Comparison of ENCODE assay signal across 13 cellular contexts in genomic region chr16:74437-75318, GRCh38. TPM values are rescaled to one million over a fixed set of nuclear protein-coding genes. Genes with fewer than 3 reads are reported as not detected.
DNase-seq lines count a peak whose midpoint lies in the region; ATAC-seq, FAIRE-seq and TF ChIP-seq lines count a peak whose summit lies in the region.
"Had no signal": no experiment of that assay in that cellular context is flagged by ENCODE, and none has a peak within 500 bp of the region (broad histone marks: within the 10 kb centered on the region; RNA-seq: fewer than 3 reads in every experiment).

No MANE protein-coding gene starts in this region.

- H3K36me3 ChIP-seq in upper lobe of left lung: peaks cover 0 to 5% (median 2%) of the 10 kb centered on the region in 4 donors

- ATAC-seq in activated naive CD8-positive, alpha-beta T cell treated with anti-CD3 and anti-CD28 coated beads, Interleukin-2, amount 50 U/mL, for 24 hours: no peak
- ATAC-seq in upper lobe of left lung (ENCODE audit: low FRiP score in 2 of 2): no peak
- no peak for ATAC-seq in GM21723 (IDR thresholded peaks at IDR 0.05; ENCODE audit: unreplicated experiment)

- H3K27ac Mint-ChIP-seq in activated naive CD8-positive, alpha-beta T cell treated with anti-CD3 and anti-CD28 coated beads, Interleukin-2, amount 50 U/mL, for 24 hours: peak overlapping the region; percentile 17
- H3K27ac Mint-ChIP-seq in activated naive CD8-positive, alpha-beta T cell treated with anti-CD3 and anti-CD28 coated beads for 36 hours: no peak overlapping the region
- H3K27ac Mint-ChIP-seq in chondrocyte (ENCODE audit: unreplicated experiment) (peak overlapping the region; percentile 27), nephron progenitor cell (peak overlapping the region; percentile 19), immature natural killer cell (peak overlapping the region in 1 of 6 donors; percentile 78)
- H3K27ac Mint-ChIP-seq: activated CD4-positive, alpha-beta T cell treated with anti-CD3 and anti-CD28 coated beads, Interleukin-2, amount 10 ng/mL, durations not matched to agents 24 days and 14 days had no signal

- DNase-seq in activated naive CD8-positive, alpha-beta T cell treated with anti-CD3 and anti-CD28 coated beads, Interleukin-2, amount 50 U/mL, for 24 hours: no peak
- DNase-seq in activated naive CD8-positive, alpha-beta T cell treated with anti-CD3 and anti-CD28 coated beads for 36 hours: no peak
- no peak for DNase-seq in chondrocyte (ENCODE audit: low spot score)
- no peak for DNase-seq in nephron progenitor cell
- no peak for DNase-seq in upper lobe of left lung
- DNase-seq in frontal cortex (ENCODE audit: low spot score in 2 of 2): no peak
- DNase-seq in immature natural killer cell: no peak
- DNase-seq: activated CD4-positive, alpha-beta T cell treated with anti-CD3 and anti-CD28 coated beads, Interleukin-2, amount 10 ng/mL, durations not matched to agents 24 days and 14 days; activated effector memory CD4-positive, alpha-beta T cell treated with anti-CD3 and anti-CD28 coated beads, Interleukin-2, amount 50 U/mL, for 16 hours; NCI-H1092; NCI-H82 had no signal

- 85 to 89% methylated on average over 17 to 22 of the region's 22 CpGs for WGBS in upper lobe of left lung, 2 donors

- no peaks in the 10 kb centered on the region for H3K27me3 ChIP-seq in upper lobe of left lung

- H3K4me1 Mint-ChIP-seq in activated naive CD8-positive, alpha-beta T cell treated with anti-CD3 and anti-CD28 coated beads, Interleukin-2, amount 50 U/mL, for 24 hours: peaks cover 33% of the 10 kb centered on the region
- H3K4me1 Mint-ChIP-seq in activated naive CD8-positive, alpha-beta T cell treated with anti-CD3 and anti-CD28 coated beads for 36 hours: peaks cover 25% of the 10 kb centered on the region
- H3K4me1 Mint-ChIP-seq in chondrocyte (ENCODE audit: low read depth) (peaks cover 72% of the 10 kb centered on the region), nephron progenitor cell (peaks cover 73% of the 10 kb centered on the region), immature natural killer cell (peaks cover 35 to 36% of the 10 kb centered on the region in 2 donors)

- H3K27ac ChIP-seq in upper lobe of left lung: peak overlapping the region; percentile 89 to 98 (median 96)

- TF ChIP-seq POLR2A in upper lobe of left lung (IDR thresholded peaks at IDR 0.05): no peak

- no peaks in the 10 kb centered on the region for H3K9me3 ChIP-seq in upper lobe of left lung

- peaks cover 68 to 89% (median 74%) of the 10 kb centered on the region in 4 donors for H3K4me1 ChIP-seq in upper lobe of left lung

- H3K9me3 Mint-ChIP-seq in activated naive CD8-positive, alpha-beta T cell treated with anti-CD3 and anti-CD28 coated beads, Interleukin-2, amount 50 U/mL, for 24 hours: no peaks in the 10 kb centered on the region
- no peaks in the 10 kb centered on the region for H3K9me3 Mint-ChIP-seq in activated naive CD8-positive, alpha-beta T cell treated with anti-CD3 and anti-CD28 coated beads for 36 hours
- H3K9me3 Mint-ChIP-seq in chondrocyte (ENCODE audit: low read depth) (no peaks in the 10 kb centered on the region), nephron progenitor cell (no peaks in the 10 kb centered on the region), immature natural killer cell (no peaks in the 10 kb centered on the region)
- H3K9me3 Mint-ChIP-seq: activated CD4-positive, alpha-beta T cell treated with anti-CD3 and anti-CD28 coated beads, Interleukin-2, amount 10 ng/mL, durations not matched to agents 24 days and 14 days had no signal

- no peak overlapping the region for H3K4me3 ChIP-seq in upper lobe of left lung

- TF ChIP-seq CTCF in chondrocyte (IDR thresholded peaks at IDR 0.05) (no peak), nephron progenitor cell (IDR thresholded peaks at IDR 0.05) (no peak), upper lobe of left lung (IDR thresholded peaks at IDR 0.05) (no peak)

- H3K4me3 Mint-ChIP-seq in activated naive CD8-positive, alpha-beta T cell treated with anti-CD3 and anti-CD28 coated beads, Interleukin-2, amount 50 U/mL, for 24 hours: no peak overlapping the region
- no peak overlapping the region for H3K4me3 Mint-ChIP-seq in activated naive CD8-positive, alpha-beta T cell treated with anti-CD3 and anti-CD28 coated beads for 36 hours
- no peak overlapping the region for H3K4me3 Mint-ChIP-seq in chondrocyte (ENCODE audit: unreplicated experiment)
- H3K4me3 Mint-ChIP-seq in nephron progenitor cell: peak overlapping the region; percentile 28
- peak overlapping the region in 1 of 5 donors; percentile 18 for H3K4me3 Mint-ChIP-seq in immature natural killer cell
- H3K4me3 Mint-ChIP-seq: activated CD4-positive, alpha-beta T cell treated with anti-CD3 and anti-CD28 coated beads, Interleukin-2, amount 10 ng/mL, durations not matched to agents 24 days and 14 days had no signal

- peaks cover 4% of the 10 kb centered on the region for H3K36me3 Mint-ChIP-seq in activated naive CD8-positive, alpha-beta T cell treated with anti-CD3 and anti-CD28 coated beads, Interleukin-2, amount 50 U/mL, for 24 hours (ENCODE audit: low read depth)
- H3K36me3 Mint-ChIP-seq in activated naive CD8-positive, alpha-beta T cell treated with anti-CD3 and anti-CD28 coated beads for 36 hours: peaks cover 3% of the 10 kb centered on the region
- H3K36me3 Mint-ChIP-seq in chondrocyte (ENCODE audit: low read depth): peaks cover under 1% of the 10 kb centered on the region
- H3K36me3 Mint-ChIP-seq in nephron progenitor cell (ENCODE audit: low read depth): no peaks in the 10 kb centered on the region
- H3K36me3 Mint-ChIP-seq in immature natural killer cell: peaks cover 0 to 3% (median 0%) of the 10 kb centered on the region in 3 donors

- peaks cover 36% of the 10 kb centered on the region for H3K27me3 Mint-ChIP-seq in activated naive CD8-positive, alpha-beta T cell treated with anti-CD3 and anti-CD28 coated beads, Interleukin-2, amount 50 U/mL, for 24 hours
- H3K27me3 Mint-ChIP-seq in activated naive CD8-positive, alpha-beta T cell treated with anti-CD3 and anti-CD28 coated beads for 36 hours: peaks cover 35% of the 10 kb centered on the region
- H3K27me3 Mint-ChIP-seq in chondrocyte (ENCODE audit: low read depth) (no peaks in the 10 kb centered on the region), nephron progenitor cell (ENCODE audit: low read depth, poor library complexity) (no peaks in the 10 kb centered on the region), immature natural killer cell (ENCODE audit: low read depth in 3 of 3) (peaks cover 5 to 21% (median 13%) of the 10 kb centered on the region in 3 donors)

- FAIRE-seq in frontal cortex (lab: Jason Lieb, UNC): no peak
- FAIRE-seq: GM18507 had no signal

- no peak for TF ChIP-seq EP300 in upper lobe of left lung (IDR thresholded peaks at IDR 0.05)

RNA-seq across cellular contexts. Expression of gene RHBDF1, which starts 2.2 kb away (rescaled TPM):
- under 1 TPM in 1 of 2 experiments, not detected in 1; 0.41 TPM for total RNA-seq in activated naive CD8-positive, alpha-beta T cell treated with anti-CD3 and anti-CD28 coated beads for 36 hours
- total RNA-seq in chondrocyte (52.4 to 55.5 TPM (median 52.7 TPM) in 3 replicates), upper lobe of left lung (100 to 1,000 TPM in 1 of 6 donors, 10 to 100 TPM in 5; 24.4 to 110 (median 46.3) TPM), frontal cortex (1.6 TPM)
- polyA plus RNA-seq in immature natural killer cell: under 1 TPM in 1 of 3 donors, not detected in 2; 0.24 TPM

RNA-seq across cellular contexts. Expression of gene MPG, which starts 3.3 kb away (rescaled TPM):
- total RNA-seq in activated naive CD8-positive, alpha-beta T cell treated with anti-CD3 and anti-CD28 coated beads for 36 hours: 10 to 100 TPM; 51.6 to 56.7 TPM
- 52.6 to 65.4 TPM (median 61.1 TPM) in 3 replicates for total RNA-seq in chondrocyte
- total RNA-seq in upper lobe of left lung: 10 to 100 TPM; 52.6 to 99.0 (median 71.7) TPM
- total RNA-seq in frontal cortex: 48.9 TPM
- polyA plus RNA-seq in immature natural killer cell: 100 to 1,000 TPM in 2 of 3 donors, 10 to 100 TPM in 1; 96.0 to 134 (median 106) TPM

RNA-seq across cellular contexts. Expression of gene SNRNP25, which starts 21.1 kb away (rescaled TPM):
- total RNA-seq in activated naive CD8-positive, alpha-beta T cell treated with anti-CD3 and anti-CD28 coated beads for 36 hours: 100 to 1,000 TPM in 1 of 2 experiments, 10 to 100 TPM in 1; 98.4 to 103 TPM
- total RNA-seq in chondrocyte (27.7 to 40.5 TPM (median 28.0 TPM) in 3 replicates), upper lobe of left lung (10 to 100 TPM in 5 of 6 donors, 1 to 10 TPM in 1; 6.9 to 26.2 (median 16.0) TPM), frontal cortex (14.3 TPM)
- polyA plus RNA-seq in immature natural killer cell: 10 to 100 TPM; 22.0 to 51.1 (median 30.7) TPM

RNA-seq across cellular contexts. Expression of gene POLR3K, which starts 21.3 kb away (rescaled TPM):
- total RNA-seq in activated naive CD8-positive, alpha-beta T cell treated with anti-CD3 and anti-CD28 coated beads for 36 hours: 10 to 100 TPM; 55.3 to 56.0 TPM
- 7.3 to 11.3 TPM (median 7.5 TPM) in 3 replicates for total RNA-seq in chondrocyte
- 10 to 100 TPM in 2 of 6 donors, 1 to 10 TPM in 4; 4.2 to 15.7 (median 6.6) TPM for total RNA-seq in upper lobe of left lung
- total RNA-seq in frontal cortex: 4.9 TPM
- polyA plus RNA-seq in immature natural killer cell: 10 to 100 TPM; 26.9 to 40.7 (median 34.6) TPM
